Comparison of ENCODE assay signal across 9 cellular contexts in genomic region chr5:134373633-134374032, GRCh38. TPM values are rescaled to one million over a fixed set of nuclear protein-coding genes. Genes with fewer than 3 reads are reported as not detected.
DNase-seq lines count a peak whose midpoint lies in the region; ATAC-seq, FAIRE-seq and TF ChIP-seq lines count a peak whose summit lies in the region.
"Not testable (repeated sequence)": the region's sequence is repeated elsewhere in the genome, so short reads cannot be mapped to it uniquely, and the experiment has no call there.
"Had no signal": no experiment of that assay in that cellular context is flagged by ENCODE, and none has a peak within 500 bp of the region (broad histone marks: within the 10 kb centered on the region; RNA-seq: fewer than 3 reads in every experiment).

No MANE protein-coding gene starts in this region.

- H3K27me3 ChIP-seq in CD4-positive, alpha-beta T cell (ENCODE audit: control insufficient read depth, insufficient read depth, low read length); PC-9 (ENCODE audit: insufficient read depth, low read depth); K562 (ENCODE audit: control insufficient read depth in 2 of 2, insufficient read depth in 2 of 2, low read length in 2 of 2): not testable (repeated sequence)

- not testable (repeated sequence) for H3K9me2 ChIP-seq in PC-9 (ENCODE audit: insufficient read depth)

- in situ Hi-C loops in K562 (cut with MboI), result not testable (repeated sequence)

- not testable (repeated sequence) for BruUV-seq in PC-9 (replicated peaks; lab: Mats Ljungman, UMichigan); K562 (replicated peaks; lab: Mats Ljungman, UMichigan)

- FAIRE-seq in K562 (lab: Jason Lieb, UNC), result not testable (repeated sequence)

- H3K4me1 Mint-ChIP-seq in CD4-positive, alpha-beta T cell (ENCODE audit: low read depth), result peaks cover 76% of the 10 kb centered on the region
- H3K4me1 Mint-ChIP-seq in activated T-cell treated with anti-CD3 and anti-CD28 coated beads, Interleukin-2, amount 50 U/mL, for 24 hours (ENCODE audit: low read depth), result peaks cover 54% of the 10 kb centered on the region
- H3K4me1 Mint-ChIP-seq in mesothelial cell of epicardium (peaks cover 26% of the 10 kb centered on the region), progenitor cell of endocrine pancreas (ENCODE audit: low read depth) (peaks cover 20% of the 10 kb centered on the region), type B pancreatic cell (ENCODE audit: unreplicated experiment) (peaks cover 16% of the 10 kb centered on the region)

- H3K4me3 Mint-ChIP-seq in CD4-positive, alpha-beta T cell, result peak overlapping the region; percentile 80
- peak overlapping the region; percentile 59 for H3K4me3 Mint-ChIP-seq in activated T-cell treated with anti-CD3 and anti-CD28 coated beads, Interleukin-2, amount 50 U/mL, for 24 hours
- H3K4me3 Mint-ChIP-seq in mesothelial cell of epicardium (peak overlapping the region; percentile 31), progenitor cell of endocrine pancreas (ENCODE audit: low read depth) (peak overlapping the region; percentile 60), type B pancreatic cell (peak overlapping the region; percentile 80)

- peaks cover 14% of the 10 kb centered on the region for H3K4me1 ChIP-seq in PC-9 (replicated peaks; ENCODE audit: insufficient read depth)
- H3K4me1 ChIP-seq in K562 (replicated peaks in 1 of 2; ENCODE audit: control insufficient read depth in 2 of 2, insufficient read depth in 2 of 2, low read length in 2 of 2), result not testable (repeated sequence)

- H3K9me3 Mint-ChIP-seq in CD4-positive, alpha-beta T cell; activated T-cell treated with anti-CD3 and anti-CD28 coated beads, Interleukin-2, amount 50 U/mL, for 24 hours; mesothelial cell of epicardium; progenitor cell of endocrine pancreas (ENCODE audit: low read depth); type B pancreatic cell: not testable (repeated sequence)

- not testable (repeated sequence) for H3K4me3 ChIP-seq in PC-9, K562
- H3K4me3 ChIP-seq in fibroblast of the aortic adventitia (ENCODE audit: low read depth, low read length), result peak overlapping the region; percentile 29

- H4K20me1 ChIP-seq in PC-9 (ENCODE audit: insufficient read depth) (peaks cover 44% of the 10 kb centered on the region), K562 (replicated peaks; ENCODE audit: control insufficient read depth, insufficient read depth, low read length) (peaks cover 12% of the 10 kb centered on the region)

- WGBS in K562 (ENCODE audit: insufficient coverage, low coverage, missing lambda C conversion rate), result 97% methylated on average over 3 of the region's 5 CpGs

- POLR2A ChIA-PET in CD4-positive, alpha-beta T cell (lab: Charles Lee); PC-9 (lab: Charles Lee; ENCODE audit: unreplicated experiment); K562 (lab: Yijun Ruan, JAX): not testable (repeated sequence)

- not testable (repeated sequence) for TF ChIP-seq RAD21 in K562 (CRISPR knock-in tag; conservative IDR thresholded peaks at IDR 0.05 in 1 of 2, IDR thresholded peaks at IDR 0.05 in 1 of 2)

- H3K9me1 ChIP-seq in K562 (ENCODE audit: control insufficient read depth, insufficient read depth, low read length), result not testable (repeated sequence)

- DNase-seq in CD4-positive, alpha-beta T cell; PC-9; activated T-cell treated with anti-CD3 and anti-CD28 coated beads, Interleukin-2, amount 50 U/mL, for 24 hours; K562 (ENCODE audit: extremely low read depth in 1 of 4, low spot score in 3 of 4); fibroblast of the aortic adventitia (ENCODE audit: low read depth); mesothelial cell of epicardium (ENCODE audit: low spot score in 2 of 2, unreplicated experiment in 2 of 2); progenitor cell of endocrine pancreas (ENCODE audit: low spot score, unreplicated experiment); type B pancreatic cell (ENCODE audit: extremely low spot score, unreplicated experiment): not testable (repeated sequence)

- H3K36me3 ChIP-seq in PC-9 (ENCODE audit: low read depth) (0 out of 2 replicates have a peak, but pooled peaks cover 25% of the 10 kb centered on the region), K562 (ENCODE audit: control insufficient read depth, insufficient read depth, low read length) (peaks cover 27% of the 10 kb centered on the region; the same call in 2 of the 3 replicates)

- H3K79me2 ChIP-seq in PC-9 (ENCODE audit: low read depth) (peaks cover 65% of the 10 kb centered on the region), K562 (ENCODE audit: control insufficient read depth, insufficient read depth, low read length) (peaks cover 65% of the 10 kb centered on the region)

- intact Hi-C loops in CD4-positive, alpha-beta T cell (cut with DNase I, micrococcal nuclease), result loop anchor here (5.0 to 10.0 kb wide), 6 partner anchors 189 to 531 kb away; partner anchors contain the start of genes C5orf24 (in 1 of the 2), CAMLG (in 1 of the 2), PCBD2 (in 1 of the 2) and SEC24A (in 1 of the 2)
- intact Hi-C loops in PC-9 (cut with micrococcal nuclease; ENCODE audit: unreplicated experiment) (loop anchor here (5.0 kb wide), 4 partner anchors 139 to 364 kb away; partner anchors contain the start of genes CAMLG and PPP2CA), K562 (cut with micrococcal nuclease) (loop anchor here (5.0 kb wide), 1 partner anchor 66 kb away; no protein-coding TSS in a partner anchor)

- not testable (repeated sequence) for TF ChIP-seq POLR2A in K562 (conservative IDR thresholded peaks at IDR 0.05)

- not testable (repeated sequence) for H3K27me3 Mint-ChIP-seq in CD4-positive, alpha-beta T cell; activated T-cell treated with anti-CD3 and anti-CD28 coated beads, Interleukin-2, amount 50 U/mL, for 24 hours; mesothelial cell of epicardium (ENCODE audit: low read depth); progenitor cell of endocrine pancreas; type B pancreatic cell

- H3K9me3 ChIP-seq in CD4-positive, alpha-beta T cell (ENCODE audit: control insufficient read depth, low read length); PC-9 (ENCODE audit: insufficient read depth, low read depth); K562 (replicated peaks; ENCODE audit: control insufficient read depth, insufficient read depth, low read depth, low read length): not testable (repeated sequence)

- H3K27ac Mint-ChIP-seq in CD4-positive, alpha-beta T cell, result peak overlapping the region; percentile 97
- H3K27ac Mint-ChIP-seq in activated T-cell treated with anti-CD3 and anti-CD28 coated beads, Interleukin-2, amount 50 U/mL, for 24 hours, result peak overlapping the region; percentile 41
- not testable (repeated sequence) for H3K27ac Mint-ChIP-seq in mesothelial cell of epicardium, progenitor cell of endocrine pancreas
- peak overlapping the region; percentile 34 for H3K27ac Mint-ChIP-seq in type B pancreatic cell

- peak overlapping the region; percentile 96; the same call in 1 of the 2 replicates for H3K4me2 ChIP-seq in PC-9
- H3K4me2 ChIP-seq in K562 (ENCODE audit: insufficient read depth, low read length), result not testable (repeated sequence)

- CTCF ChIA-PET in CD4-positive, alpha-beta T cell (lab: Charles Lee), result interaction anchor here (1.2 kb wide), 1 partner anchor 214 kb away, joined by 3 read pairs; no protein-coding TSS in a partner anchor
- CTCF ChIA-PET in PC-9 (lab: Charles Lee); K562 (lab: Yijun Ruan, JAX; ENCODE audit: low intra/inter-chr PET ratio): not testable (repeated sequence)

- H3F3A ChIP-seq in PC-9 (ENCODE audit: insufficient read depth, low read depth), result peaks cover 18% of the 10 kb centered on the region

- not testable (repeated sequence) for TF ChIP-seq CTCF in CD4-positive, alpha-beta T cell (IDR thresholded peaks at IDR 0.05); PC-9 (conservative IDR thresholded peaks at IDR 0.05); K562 (IDR thresholded peaks at IDR 0.05 in 2 of 3, conservative IDR thresholded peaks at IDR 0.05 in 1 of 3; ENCODE audit: insufficient read depth in 2 of 3, low read depth in 1 of 3, low read length in 3 of 3); fibroblast of the aortic adventitia (IDR thresholded peaks at IDR 0.05; ENCODE audit: insufficient read depth, low read length); mesothelial cell of epicardium (IDR thresholded peaks at IDR 0.05; ENCODE audit: unreplicated experiment); progenitor cell of endocrine pancreas (IDR thresholded peaks at IDR 0.05; ENCODE audit: unreplicated experiment); type B pancreatic cell (conservative IDR thresholded peaks at IDR 0.05)

- H3K27ac ChIP-seq in CD4-positive, alpha-beta T cell (ENCODE audit: low read depth, low read length); PC-9; K562 (ENCODE audit: extremely low read depth, low read depth, low read length): not testable (repeated sequence)

- ATAC-seq in CD4-positive, alpha-beta T cell (ENCODE audit: poor library complexity); K562: not testable (repeated sequence)

- H2AFZ ChIP-seq in PC-9; K562 (ENCODE audit: low read depth, low read length): not testable (repeated sequence)

- not testable (repeated sequence) for TF ChIP-seq EP300 in K562 (IDR thresholded peaks at IDR 0.05; ENCODE audit: low read length)

- peaks cover 77% of the 10 kb centered on the region for H3K36me3 Mint-ChIP-seq in CD4-positive, alpha-beta T cell (ENCODE audit: low read depth)
- H3K36me3 Mint-ChIP-seq in activated T-cell treated with anti-CD3 and anti-CD28 coated beads, Interleukin-2, amount 50 U/mL, for 24 hours (ENCODE audit: low read depth), result peaks cover 67% of the 10 kb centered on the region
- not testable (repeated sequence) for H3K36me3 Mint-ChIP-seq in mesothelial cell of epicardium
- H3K36me3 Mint-ChIP-seq in progenitor cell of endocrine pancreas (ENCODE audit: insufficient read depth) (peaks cover 14% of the 10 kb centered on the region), type B pancreatic cell (peaks cover 29% of the 10 kb centered on the region)

- not testable (repeated sequence) for H3K9ac ChIP-seq in K562 (ENCODE audit: insufficient read depth in 1 of 2, low read depth in 2 of 2, low read length in 2 of 2)

RNA-seq across cellular contexts. Expression of gene UBE2B, which starts 2.3 kb away (rescaled TPM):
- total RNA-seq in CD4-positive, alpha-beta T cell, result 100 to 1,000 TPM; 225 to 228 TPM
- 61.9 and 85.5 TPM in 2 replicates for total RNA-seq in PC-9 (2021)
- total RNA-seq in K562 (2011; cell fraction: chromatin; rRNA removed; ENCODE audit: low replicate concordance), result 39.2 and 116 TPM in 2 replicates
- 17.2 and 18.7 TPM in 2 replicates for total RNA-seq in K562 (2011; cell fraction: nucleolus; rRNA removed)
- 47.7 and 64.6 TPM in 2 replicates for total RNA-seq in K562 (2011; cell fraction: nucleoplasm; rRNA removed)
- total RNA-seq in K562 (2014; rRNA removed), result 8.4 and 13.1 TPM in 2 replicates
- total RNA-seq in K562 (2014; rRNA removed; fragmentation: Illumina TruSeq; extraction: Trizol), result 61.8 and 72.4 TPM in 2 replicates
- total RNA-seq in K562 (2015; rRNA removed; fragmentation: Illumina TruSeq; extraction: Trizol), result 37.8 and 40.0 TPM in 2 replicates
- 73.1 and 75.5 TPM in 2 replicates for total RNA-seq in K562 (2021)
- polyA plus RNA-seq in K562 (2011; rRNA removed), result 64.1 and 83.2 TPM in 2 replicates
- polyA plus RNA-seq in K562 (2011; cell fraction: cytosol; rRNA removed), result 13.4 and 26.8 TPM in 2 replicates
- 16.4 and 23.7 TPM in 2 replicates for polyA plus RNA-seq in K562 (2011; cell fraction: nucleus; rRNA removed)
- polyA plus RNA-seq in K562 (2012), result 77.7 and 90.1 TPM in 2 replicates
- 71.6 and 88.9 TPM in 2 replicates for polyA plus RNA-seq in K562 (2014; fragmentation: Illumina TruSeq; extraction: Trizol)
- 100 to 1,000 TPM; 165 to 198 TPM for polyA plus RNA-seq in K562 (2014; fragmentation: Nextera tagmentation; extraction: Ambion mirVana)
- polyA plus RNA-seq in K562 (2014; rRNA removed), result 38.0 and 54.7 TPM in 2 replicates
- 23.5 and 30.8 TPM in 2 replicates for polyA minus RNA-seq in K562 (2011; rRNA and poly(A)+ RNA removed)
- 32.7 and 42.6 TPM in 2 replicates for polyA minus RNA-seq in K562 (2011; cell fraction: cytosol; rRNA and poly(A)+ RNA removed)
- polyA minus RNA-seq in K562 (2011; cell fraction: nucleus; rRNA and poly(A)+ RNA removed), result 12.8 and 16.6 TPM in 2 replicates
- total RNA-seq in fibroblast of the aortic adventitia (ENCODE audit: low replicate concordance), result 19.8 and 49.1 TPM in 2 replicates
- total RNA-seq in mesothelial cell of epicardium, result 66.3 to 71.9 TPM (median 69.1 TPM) in 3 replicates
- total RNA-seq in progenitor cell of endocrine pancreas, result 80.0 and 81.3 TPM in 2 replicates
- total RNA-seq in type B pancreatic cell (ENCODE audit: low replicate concordance), result 70.9 and 93.0 TPM in 2 replicates

RNA-seq across cellular contexts. Expression of gene CDKL3, which starts 6.7 kb away (rescaled TPM):
- under 1 TPM; 0.38 to 0.56 TPM for total RNA-seq in CD4-positive, alpha-beta T cell
- total RNA-seq in PC-9 (2021) (3.8 and 4.7 TPM in 2 replicates), K562 (2014; rRNA removed) (0.23 and 0.65 TPM in 2 replicates), K562 (2014; rRNA removed; fragmentation: Illumina TruSeq; extraction: Trizol) (1.5 and 1.8 TPM in 2 replicates), K562 (2015; rRNA removed; fragmentation: Illumina TruSeq; extraction: Trizol) (0.51 and 1.1 TPM in 2 replicates), K562 (2021) (1.1 and 1.8 TPM in 2 replicates), fibroblast of the aortic adventitia (ENCODE audit: low replicate concordance) (0.25 and 4.4 TPM in 2 replicates), mesothelial cell of epicardium (4.8 to 5.1 TPM (median 5.0 TPM) in 3 replicates), progenitor cell of endocrine pancreas (3.0 and 6.1 TPM in 2 replicates), type B pancreatic cell (ENCODE audit: low replicate concordance) (0.83 and 5.2 TPM in 2 replicates)
- total RNA-seq in K562 (2011; cell fraction: chromatin; rRNA removed; ENCODE audit: low replicate concordance), result 0.19 TPM in 1 of 2 replicates, not detected in the other
- total RNA-seq in K562 (2011; cell fraction: nucleolus; rRNA removed), result not detected in 2 replicates
- total RNA-seq in K562 (2011; cell fraction: nucleoplasm; rRNA removed), result 0.66 and 0.92 TPM in 2 replicates
- polyA plus RNA-seq in K562 (2011; rRNA removed) (3.1 and 5.0 TPM in 2 replicates), K562 (2014; fragmentation: Illumina TruSeq; extraction: Trizol) (1.5 and 2.4 TPM in 2 replicates), K562 (2014; fragmentation: Nextera tagmentation; extraction: Ambion mirVana) (1 to 10 TPM; 3.3 to 3.9 TPM), K562 (2014; rRNA removed) (1.2 and 1.7 TPM in 2 replicates)
- 0.57 and 1.8 TPM in 2 replicates for polyA plus RNA-seq in K562 (2011; cell fraction: cytosol; rRNA removed)
- 2.6 and 4.1 TPM in 2 replicates for polyA plus RNA-seq in K562 (2011; cell fraction: nucleus; rRNA removed)
- 1.5 and 1.7 TPM in 2 replicates for polyA plus RNA-seq in K562 (2012)
- 0.49 and 0.96 TPM in 2 replicates for polyA minus RNA-seq in K562 (2011; rRNA and poly(A)+ RNA removed)
- polyA minus RNA-seq in K562 (2011; cell fraction: cytosol; rRNA and poly(A)+ RNA removed), result not detected in 2 replicates
- polyA minus RNA-seq in K562 (2011; cell fraction: nucleus; rRNA and poly(A)+ RNA removed), result 0.33 TPM in 1 of 2 replicates, not detected in the other
- total RNA-seq: HT-29 had no signal

RNA-seq across cellular contexts. Expression of gene CDKN2AIPNL, which starts 38.0 kb away (rescaled TPM):
- 10 to 100 TPM; 12.8 to 15.5 TPM for total RNA-seq in CD4-positive, alpha-beta T cell
- total RNA-seq in PC-9 (2021), result 35.3 and 36.1 TPM in 2 replicates
- 12.4 and 12.8 TPM in 2 replicates for total RNA-seq in K562 (2011; cell fraction: chromatin; rRNA removed; ENCODE audit: low replicate concordance)
- 12.2 and 14.0 TPM in 2 replicates for total RNA-seq in K562 (2011; cell fraction: nucleolus; rRNA removed)
- 21.9 and 23.2 TPM in 2 replicates for total RNA-seq in K562 (2011; cell fraction: nucleoplasm; rRNA removed)
- 46.4 and 90.0 TPM in 2 replicates for total RNA-seq in K562 (2014; rRNA removed)
- 40.7 and 45.5 TPM in 2 replicates for total RNA-seq in K562 (2014; rRNA removed; fragmentation: Illumina TruSeq; extraction: Trizol)
- 41.8 and 43.1 TPM in 2 replicates for total RNA-seq in K562 (2015; rRNA removed; fragmentation: Illumina TruSeq; extraction: Trizol)
- 40.0 and 42.1 TPM in 2 replicates for total RNA-seq in K562 (2021)
- 29.6 and 44.3 TPM in 2 replicates for polyA plus RNA-seq in K562 (2011; rRNA removed)
- 22.1 and 37.0 TPM in 2 replicates for polyA plus RNA-seq in K562 (2011; cell fraction: cytosol; rRNA removed)
- polyA plus RNA-seq in K562 (2011; cell fraction: nucleus; rRNA removed), result 10.8 and 15.7 TPM in 2 replicates
- polyA plus RNA-seq in K562 (2012), result 33.3 and 57.5 TPM in 2 replicates
- 39.2 and 42.2 TPM in 2 replicates for polyA plus RNA-seq in K562 (2014; fragmentation: Illumina TruSeq; extraction: Trizol)
- 10 to 100 TPM; 19.9 to 30.7 TPM for polyA plus RNA-seq in K562 (2014; fragmentation: Nextera tagmentation; extraction: Ambion mirVana)
- polyA plus RNA-seq in K562 (2014; rRNA removed), result 46.9 and 55.4 TPM in 2 replicates
- 15.6 and 16.0 TPM in 2 replicates for polyA minus RNA-seq in K562 (2011; rRNA and poly(A)+ RNA removed)
- polyA minus RNA-seq in K562 (2011; cell fraction: cytosol; rRNA and poly(A)+ RNA removed), result 12.5 and 12.6 TPM in 2 replicates
- polyA minus RNA-seq in K562 (2011; cell fraction: nucleus; rRNA and poly(A)+ RNA removed), result 5.3 and 10.7 TPM in 2 replicates
- total RNA-seq in fibroblast of the aortic adventitia (ENCODE audit: low replicate concordance), result 6.5 and 36.3 TPM in 2 replicates
- 22.2 to 24.9 TPM (median 22.6 TPM) in 3 replicates for total RNA-seq in mesothelial cell of epicardium
- total RNA-seq in progenitor cell of endocrine pancreas, result 28.3 and 29.0 TPM in 2 replicates
- total RNA-seq in type B pancreatic cell (ENCODE audit: low replicate concordance), result 24.4 and 28.7 TPM in 2 replicates
